Comparison of ENCODE assay signal across 1 cellular context in the genomic region with DNA sequence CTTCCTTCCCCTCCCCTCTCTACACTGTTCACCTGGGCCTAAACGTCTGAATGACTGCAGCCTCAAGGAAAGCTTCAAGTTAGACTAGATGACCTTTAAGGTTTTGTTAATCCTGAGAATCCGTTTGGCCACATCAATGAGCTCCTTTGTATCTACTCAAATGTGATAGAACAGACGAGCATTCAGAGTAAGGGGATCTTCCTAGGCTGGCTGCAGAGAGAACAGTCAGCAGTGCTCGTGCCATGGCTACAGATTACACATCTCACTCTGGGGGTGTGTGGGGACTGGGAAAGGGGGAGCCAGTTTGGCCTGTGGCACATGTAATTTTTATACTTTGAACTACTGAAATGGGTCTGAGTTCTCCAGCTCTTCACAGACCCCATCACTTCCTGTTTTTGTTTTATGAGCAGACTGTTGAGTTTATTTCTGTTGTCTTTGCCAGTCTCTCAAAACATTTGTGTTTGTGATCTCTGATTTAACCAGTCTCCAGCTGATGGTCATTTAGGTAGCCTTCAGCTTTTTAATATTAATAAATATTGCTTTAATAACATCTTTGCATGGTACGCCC.
A peak's percentile ranks its signal among the peaks of the same experiment; 100 is the strongest.
TF ChIP-seq lines count a peak whose summit lies in the region.

No MANE protein-coding gene starts in this region.

TF ChIP-seq in GM12878, 131 proteins besides CTCF, POLR2A, EP300 and RAD21 (continued from another document and continues in another):
- TF ChIP-seq, protein P1, sequence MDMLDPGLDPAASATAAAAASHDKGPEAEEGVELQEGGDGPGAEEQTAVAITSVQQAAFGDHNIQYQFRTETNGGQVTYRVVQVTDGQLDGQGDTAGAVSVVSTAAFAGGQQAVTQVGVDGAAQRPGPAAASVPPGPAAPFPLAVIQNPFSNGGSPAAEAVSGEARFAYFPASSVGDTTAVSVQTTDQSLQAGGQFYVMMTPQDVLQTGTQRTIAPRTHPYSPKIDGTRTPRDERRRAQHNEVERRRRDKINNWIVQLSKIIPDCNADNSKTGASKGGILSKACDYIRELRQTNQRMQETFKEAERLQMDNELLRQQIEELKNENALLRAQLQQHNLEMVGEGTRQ (IDR thresholded peaks at IDR 0.05; ENCODE audit: borderline replicate concordance, low read depth, low read length), result no peak
- no peak for TF ChIP-seq RELA (IDR thresholded peaks at IDR 0.05; ENCODE audit: borderline replicate concordance, partially characterized antibody)
- no peak for TF ChIP-seq NBN (IDR thresholded peaks at IDR 0.05)
- TF ChIP-seq, protein P2, sequence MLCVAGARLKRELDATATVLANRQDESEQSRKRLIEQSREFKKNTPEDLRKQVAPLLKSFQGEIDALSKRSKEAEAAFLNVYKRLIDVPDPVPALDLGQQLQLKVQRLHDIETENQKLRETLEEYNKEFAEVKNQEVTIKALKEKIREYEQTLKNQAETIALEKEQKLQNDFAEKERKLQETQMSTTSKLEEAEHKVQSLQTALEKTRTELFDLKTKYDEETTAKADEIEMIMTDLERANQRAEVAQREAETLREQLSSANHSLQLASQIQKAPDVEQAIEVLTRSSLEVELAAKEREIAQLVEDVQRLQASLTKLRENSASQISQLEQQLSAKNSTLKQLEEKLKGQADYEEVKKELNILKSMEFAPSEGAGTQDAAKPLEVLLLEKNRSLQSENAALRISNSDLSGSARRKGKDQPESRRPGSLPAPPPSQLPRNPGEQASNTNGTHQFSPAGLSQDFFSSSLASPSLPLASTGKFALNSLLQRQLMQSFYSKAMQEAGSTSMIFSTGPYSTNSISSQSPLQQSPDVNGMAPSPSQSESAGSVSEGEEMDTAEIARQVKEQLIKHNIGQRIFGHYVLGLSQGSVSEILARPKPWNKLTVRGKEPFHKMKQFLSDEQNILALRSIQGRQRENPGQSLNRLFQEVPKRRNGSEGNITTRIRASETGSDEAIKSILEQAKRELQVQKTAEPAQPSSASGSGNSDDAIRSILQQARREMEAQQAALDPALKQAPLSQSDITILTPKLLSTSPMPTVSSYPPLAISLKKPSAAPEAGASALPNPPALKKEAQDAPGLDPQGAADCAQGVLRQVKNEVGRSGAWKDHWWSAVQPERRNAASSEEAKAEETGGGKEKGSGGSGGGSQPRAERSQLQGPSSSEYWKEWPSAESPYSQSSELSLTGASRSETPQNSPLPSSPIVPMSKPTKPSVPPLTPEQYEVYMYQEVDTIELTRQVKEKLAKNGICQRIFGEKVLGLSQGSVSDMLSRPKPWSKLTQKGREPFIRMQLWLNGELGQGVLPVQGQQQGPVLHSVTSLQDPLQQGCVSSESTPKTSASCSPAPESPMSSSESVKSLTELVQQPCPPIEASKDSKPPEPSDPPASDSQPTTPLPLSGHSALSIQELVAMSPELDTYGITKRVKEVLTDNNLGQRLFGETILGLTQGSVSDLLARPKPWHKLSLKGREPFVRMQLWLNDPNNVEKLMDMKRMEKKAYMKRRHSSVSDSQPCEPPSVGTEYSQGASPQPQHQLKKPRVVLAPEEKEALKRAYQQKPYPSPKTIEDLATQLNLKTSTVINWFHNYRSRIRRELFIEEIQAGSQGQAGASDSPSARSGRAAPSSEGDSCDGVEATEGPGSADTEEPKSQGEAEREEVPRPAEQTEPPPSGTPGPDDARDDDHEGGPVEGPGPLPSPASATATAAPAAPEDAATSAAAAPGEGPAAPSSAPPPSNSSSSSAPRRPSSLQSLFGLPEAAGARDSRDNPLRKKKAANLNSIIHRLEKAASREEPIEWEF (IDR thresholded peaks at IDR 0.05; ENCODE audit: insufficient replicate concordance, low read depth, low read length), result no peak
- TF ChIP-seq IKZF2 (IDR thresholded peaks at IDR 0.05), result 0 out of 4 replicates have a peak, but pooled peaks of 1 of the 2 experiments have one; percentile 17
- no peak for TF ChIP-seq ATF7 (IDR thresholded peaks at IDR 0.05; ENCODE audit: low read depth)
- no peak for TF ChIP-seq STAT3 (IDR thresholded peaks at IDR 0.05; ENCODE audit: low read depth, low read length)
- TF ChIP-seq TCF12 (IDR thresholded peaks at IDR 0.05; ENCODE audit: low read depth, low read length), result no peak
- no peak for TF ChIP-seq FOXM1 (IDR thresholded peaks at IDR 0.05; ENCODE audit: low read depth, low read length)
- TF ChIP-seq, protein P3, sequence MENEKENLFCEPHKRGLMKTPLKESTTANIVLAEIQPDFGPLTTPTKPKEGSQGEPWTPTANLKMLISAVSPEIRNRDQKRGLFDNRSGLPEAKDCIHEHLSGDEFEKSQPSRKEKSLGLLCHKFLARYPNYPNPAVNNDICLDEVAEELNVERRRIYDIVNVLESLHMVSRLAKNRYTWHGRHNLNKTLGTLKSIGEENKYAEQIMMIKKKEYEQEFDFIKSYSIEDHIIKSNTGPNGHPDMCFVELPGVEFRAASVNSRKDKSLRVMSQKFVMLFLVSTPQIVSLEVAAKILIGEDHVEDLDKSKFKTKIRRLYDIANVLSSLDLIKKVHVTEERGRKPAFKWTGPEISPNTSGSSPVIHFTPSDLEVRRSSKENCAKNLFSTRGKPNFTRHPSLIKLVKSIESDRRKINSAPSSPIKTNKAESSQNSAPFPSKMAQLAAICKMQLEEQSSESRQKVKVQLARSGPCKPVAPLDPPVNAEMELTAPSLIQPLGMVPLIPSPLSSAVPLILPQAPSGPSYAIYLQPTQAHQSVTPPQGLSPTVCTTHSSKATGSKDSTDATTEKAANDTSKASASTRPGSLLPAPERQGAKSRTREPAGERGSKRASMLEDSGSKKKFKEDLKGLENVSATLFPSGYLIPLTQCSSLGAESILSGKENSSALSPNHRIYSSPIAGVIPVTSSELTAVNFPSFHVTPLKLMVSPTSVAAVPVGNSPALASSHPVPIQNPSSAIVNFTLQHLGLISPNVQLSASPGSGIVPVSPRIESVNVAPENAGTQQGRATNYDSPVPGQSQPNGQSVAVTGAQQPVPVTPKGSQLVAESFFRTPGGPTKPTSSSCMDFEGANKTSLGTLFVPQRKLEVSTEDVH (IDR thresholded peaks at IDR 0.05; ENCODE audit: low read depth, partially characterized antibody), result no peak
- TF ChIP-seq, protein P4, sequence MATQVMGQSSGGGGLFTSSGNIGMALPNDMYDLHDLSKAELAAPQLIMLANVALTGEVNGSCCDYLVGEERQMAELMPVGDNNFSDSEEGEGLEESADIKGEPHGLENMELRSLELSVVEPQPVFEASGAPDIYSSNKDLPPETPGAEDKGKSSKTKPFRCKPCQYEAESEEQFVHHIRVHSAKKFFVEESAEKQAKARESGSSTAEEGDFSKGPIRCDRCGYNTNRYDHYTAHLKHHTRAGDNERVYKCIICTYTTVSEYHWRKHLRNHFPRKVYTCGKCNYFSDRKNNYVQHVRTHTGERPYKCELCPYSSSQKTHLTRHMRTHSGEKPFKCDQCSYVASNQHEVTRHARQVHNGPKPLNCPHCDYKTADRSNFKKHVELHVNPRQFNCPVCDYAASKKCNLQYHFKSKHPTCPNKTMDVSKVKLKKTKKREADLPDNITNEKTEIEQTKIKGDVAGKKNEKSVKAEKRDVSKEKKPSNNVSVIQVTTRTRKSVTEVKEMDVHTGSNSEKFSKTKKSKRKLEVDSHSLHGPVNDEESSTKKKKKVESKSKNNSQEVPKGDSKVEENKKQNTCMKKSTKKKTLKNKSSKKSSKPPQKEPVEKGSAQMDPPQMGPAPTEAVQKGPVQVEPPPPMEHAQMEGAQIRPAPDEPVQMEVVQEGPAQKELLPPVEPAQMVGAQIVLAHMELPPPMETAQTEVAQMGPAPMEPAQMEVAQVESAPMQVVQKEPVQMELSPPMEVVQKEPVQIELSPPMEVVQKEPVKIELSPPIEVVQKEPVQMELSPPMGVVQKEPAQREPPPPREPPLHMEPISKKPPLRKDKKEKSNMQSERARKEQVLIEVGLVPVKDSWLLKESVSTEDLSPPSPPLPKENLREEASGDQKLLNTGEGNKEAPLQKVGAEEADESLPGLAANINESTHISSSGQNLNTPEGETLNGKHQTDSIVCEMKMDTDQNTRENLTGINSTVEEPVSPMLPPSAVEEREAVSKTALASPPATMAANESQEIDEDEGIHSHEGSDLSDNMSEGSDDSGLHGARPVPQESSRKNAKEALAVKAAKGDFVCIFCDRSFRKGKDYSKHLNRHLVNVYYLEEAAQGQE (IDR thresholded peaks at IDR 0.05; ENCODE audit: low read depth, low read length), result no peak
- no peak for TF ChIP-seq RBBP5 (conservative IDR thresholded peaks at IDR 0.05)
- no peak for TF ChIP-seq PML (IDR thresholded peaks at IDR 0.05; ENCODE audit: low read length)
- TF ChIP-seq CREM (IDR thresholded peaks at IDR 0.05; ENCODE audit: low read depth), result no peak
- no peak for TF ChIP-seq NRF1 (conservative IDR thresholded peaks at IDR 0.05; ENCODE audit: low read depth, low read length)
- TF ChIP-seq EED (IDR thresholded peaks at IDR 0.05; ENCODE audit: low read depth), result peak; percentile 37
- no peak for TF ChIP-seq RAD51 (IDR thresholded peaks at IDR 0.05)
- peak; percentile 90 for TF ChIP-seq SPI1 (IDR thresholded peaks at IDR 0.05; ENCODE audit: borderline replicate concordance, insufficient read depth, low read depth, low read length)
- TF ChIP-seq MEF2B (IDR thresholded peaks at IDR 0.05; ENCODE audit: partially characterized antibody, poor library complexity, severe bottlenecking), result peak; percentile 9
- TF ChIP-seq TBL1XR1 (IDR thresholded peaks at IDR 0.05; ENCODE audit: low read depth, low read length), result no peak
- no peak for TF ChIP-seq SRF (IDR thresholded peaks at IDR 0.05; ENCODE audit: low read depth in 2 of 2, low read length in 2 of 2)
- no peak for TF ChIP-seq HDGF (IDR thresholded peaks at IDR 0.05)
- TF ChIP-seq ZNF217 (IDR thresholded peaks at IDR 0.05), result no peak
- TF ChIP-seq POU2F2 (IDR thresholded peaks at IDR 0.05; ENCODE audit: borderline replicate concordance, low read depth, low read length), result no peak
- no peak for TF ChIP-seq SREBF2 (IDR thresholded peaks at IDR 0.05; ENCODE audit: low read length)
- no peak for TF ChIP-seq TCF3 (IDR thresholded peaks at IDR 0.05; ENCODE audit: borderline replicate concordance, insufficient read depth, low read depth, low read length)
- TF ChIP-seq SMAD5 (IDR thresholded peaks at IDR 0.05; ENCODE audit: low read depth), result no peak
- no peak for TF ChIP-seq CHD4 (IDR thresholded peaks at IDR 0.05)
- TF ChIP-seq, protein P5, sequence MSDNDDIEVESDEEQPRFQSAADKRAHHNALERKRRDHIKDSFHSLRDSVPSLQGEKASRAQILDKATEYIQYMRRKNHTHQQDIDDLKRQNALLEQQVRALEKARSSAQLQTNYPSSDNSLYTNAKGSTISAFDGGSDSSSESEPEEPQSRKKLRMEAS (IDR thresholded peaks at IDR 0.05; ENCODE audit: low read depth, low read length), result no peak
- TF ChIP-seq GATAD2B (conservative IDR thresholded peaks at IDR 0.05; ENCODE audit: low read depth), result no peak
- TF ChIP-seq ZZZ3 (IDR thresholded peaks at IDR 0.05; ENCODE audit: control insufficient read depth, insufficient read length, low read depth), result no peak
- TF ChIP-seq YBX1 (IDR thresholded peaks at IDR 0.05), result no peak
- TF ChIP-seq, protein P6, sequence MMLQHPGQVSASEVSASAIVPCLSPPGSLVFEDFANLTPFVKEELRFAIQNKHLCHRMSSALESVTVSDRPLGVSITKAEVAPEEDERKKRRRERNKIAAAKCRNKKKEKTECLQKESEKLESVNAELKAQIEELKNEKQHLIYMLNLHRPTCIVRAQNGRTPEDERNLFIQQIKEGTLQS (IDR thresholded peaks at IDR 0.05; ENCODE audit: borderline replicate concordance, extremely low read depth, low read depth, low read length), result no peak
- TF ChIP-seq, protein P7, sequence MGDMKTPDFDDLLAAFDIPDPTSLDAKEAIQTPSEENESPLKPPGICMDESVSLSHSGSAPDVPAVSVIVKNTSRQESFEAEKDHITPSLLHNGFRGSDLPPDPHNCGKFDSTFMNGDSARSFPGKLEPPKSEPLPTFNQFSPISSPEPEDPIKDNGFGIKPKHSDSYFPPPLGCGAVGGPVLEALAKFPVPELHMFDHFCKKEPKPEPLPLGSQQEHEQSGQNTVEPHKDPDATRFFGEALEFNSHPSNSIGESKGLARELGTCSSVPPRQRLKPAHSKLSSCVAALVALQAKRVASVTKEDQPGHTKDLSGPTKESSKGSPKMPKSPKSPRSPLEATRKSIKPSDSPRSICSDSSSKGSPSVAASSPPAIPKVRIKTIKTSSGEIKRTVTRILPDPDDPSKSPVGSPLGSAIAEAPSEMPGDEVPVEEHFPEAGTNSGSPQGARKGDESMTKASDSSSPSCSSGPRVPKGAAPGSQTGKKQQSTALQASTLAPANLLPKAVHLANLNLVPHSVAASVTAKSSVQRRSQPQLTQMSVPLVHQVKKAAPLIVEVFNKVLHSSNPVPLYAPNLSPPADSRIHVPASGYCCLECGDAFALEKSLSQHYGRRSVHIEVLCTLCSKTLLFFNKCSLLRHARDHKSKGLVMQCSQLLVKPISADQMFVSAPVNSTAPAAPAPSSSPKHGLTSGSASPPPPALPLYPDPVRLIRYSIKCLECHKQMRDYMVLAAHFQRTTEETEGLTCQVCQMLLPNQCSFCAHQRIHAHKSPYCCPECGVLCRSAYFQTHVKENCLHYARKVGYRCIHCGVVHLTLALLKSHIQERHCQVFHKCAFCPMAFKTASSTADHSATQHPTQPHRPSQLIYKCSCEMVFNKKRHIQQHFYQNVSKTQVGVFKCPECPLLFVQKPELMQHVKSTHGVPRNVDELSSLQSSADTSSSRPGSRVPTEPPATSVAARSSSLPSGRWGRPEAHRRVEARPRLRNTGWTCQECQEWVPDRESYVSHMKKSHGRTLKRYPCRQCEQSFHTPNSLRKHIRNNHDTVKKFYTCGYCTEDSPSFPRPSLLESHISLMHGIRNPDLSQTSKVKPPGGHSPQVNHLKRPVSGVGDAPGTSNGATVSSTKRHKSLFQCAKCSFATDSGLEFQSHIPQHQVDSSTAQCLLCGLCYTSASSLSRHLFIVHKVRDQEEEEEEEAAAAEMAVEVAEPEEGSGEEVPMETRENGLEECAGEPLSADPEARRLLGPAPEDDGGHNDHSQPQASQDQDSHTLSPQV (IDR thresholded peaks at IDR 0.05), result no peak
- no peak for TF ChIP-seq IRF4 (IDR thresholded peaks at IDR 0.05; ENCODE audit: low read depth, low read length)
- TF ChIP-seq, protein P8, sequence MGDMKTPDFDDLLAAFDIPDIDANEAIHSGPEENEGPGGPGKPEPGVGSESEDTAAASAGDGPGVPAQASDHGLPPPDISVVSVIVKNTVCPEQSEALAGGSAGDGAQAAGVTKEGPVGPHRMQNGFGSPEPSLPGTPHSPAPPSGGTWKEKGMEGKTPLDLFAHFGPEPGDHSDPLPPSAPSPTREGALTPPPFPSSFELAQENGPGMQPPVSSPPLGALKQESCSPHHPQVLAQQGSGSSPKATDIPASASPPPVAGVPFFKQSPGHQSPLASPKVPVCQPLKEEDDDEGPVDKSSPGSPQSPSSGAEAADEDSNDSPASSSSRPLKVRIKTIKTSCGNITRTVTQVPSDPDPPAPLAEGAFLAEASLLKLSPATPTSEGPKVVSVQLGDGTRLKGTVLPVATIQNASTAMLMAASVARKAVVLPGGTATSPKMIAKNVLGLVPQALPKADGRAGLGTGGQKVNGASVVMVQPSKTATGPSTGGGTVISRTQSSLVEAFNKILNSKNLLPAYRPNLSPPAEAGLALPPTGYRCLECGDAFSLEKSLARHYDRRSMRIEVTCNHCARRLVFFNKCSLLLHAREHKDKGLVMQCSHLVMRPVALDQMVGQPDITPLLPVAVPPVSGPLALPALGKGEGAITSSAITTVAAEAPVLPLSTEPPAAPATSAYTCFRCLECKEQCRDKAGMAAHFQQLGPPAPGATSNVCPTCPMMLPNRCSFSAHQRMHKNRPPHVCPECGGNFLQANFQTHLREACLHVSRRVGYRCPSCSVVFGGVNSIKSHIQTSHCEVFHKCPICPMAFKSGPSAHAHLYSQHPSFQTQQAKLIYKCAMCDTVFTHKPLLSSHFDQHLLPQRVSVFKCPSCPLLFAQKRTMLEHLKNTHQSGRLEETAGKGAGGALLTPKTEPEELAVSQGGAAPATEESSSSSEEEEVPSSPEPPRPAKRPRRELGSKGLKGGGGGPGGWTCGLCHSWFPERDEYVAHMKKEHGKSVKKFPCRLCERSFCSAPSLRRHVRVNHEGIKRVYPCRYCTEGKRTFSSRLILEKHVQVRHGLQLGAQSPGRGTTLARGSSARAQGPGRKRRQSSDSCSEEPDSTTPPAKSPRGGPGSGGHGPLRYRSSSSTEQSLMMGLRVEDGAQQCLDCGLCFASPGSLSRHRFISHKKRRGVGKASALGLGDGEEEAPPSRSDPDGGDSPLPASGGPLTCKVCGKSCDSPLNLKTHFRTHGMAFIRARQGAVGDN (IDR thresholded peaks at IDR 0.05), result peak; percentile 73
- TF ChIP-seq WRNIP1 (IDR thresholded peaks at IDR 0.05; ENCODE audit: borderline replicate concordance, low read depth, low read length), result no peak
